In the genomic region with DNA sequence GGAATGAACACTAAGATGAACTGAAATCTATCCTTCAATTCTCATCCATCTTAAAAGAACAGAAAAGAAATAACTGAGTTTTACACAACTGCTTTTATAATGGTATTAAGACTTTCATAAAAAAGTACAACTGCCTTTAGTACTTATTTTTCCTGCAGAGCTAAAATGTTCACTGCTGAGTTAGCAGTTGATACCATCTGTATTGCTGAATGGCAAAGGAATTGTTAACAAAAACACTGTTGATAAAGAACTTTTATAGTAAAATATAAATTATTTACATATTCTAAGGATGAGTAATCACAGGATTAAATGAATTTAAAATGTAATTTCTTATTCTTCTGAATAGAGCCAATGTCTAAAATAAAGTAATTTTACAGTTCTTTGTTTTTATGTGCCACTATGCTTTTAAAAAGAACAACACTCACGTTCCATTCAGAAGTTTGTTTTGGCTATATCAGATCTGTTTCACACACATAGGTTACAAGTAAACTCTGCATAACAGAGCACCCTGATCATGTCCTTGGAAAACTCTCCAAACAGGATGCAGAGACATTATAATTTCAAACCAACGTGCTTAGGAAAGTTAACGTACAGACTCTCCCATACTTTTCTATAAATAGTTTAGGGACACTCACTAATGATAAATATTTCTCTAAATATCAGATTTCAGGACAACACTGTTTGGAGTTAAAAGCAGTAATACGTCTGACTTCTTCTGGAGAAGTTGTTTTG, we compare ENCODE assay signal across 15 cellular contexts.
DNase-seq lines count a peak whose midpoint lies in the region; ATAC-seq and TF ChIP-seq lines count a peak whose summit lies in the region.
"Had no signal": no experiment of that assay in that cellular context is flagged by ENCODE, and none has a peak within 500 bp of the region (broad histone marks: within the 10 kb centered on the region; RNA-seq: fewer than 3 reads in every experiment).

No MANE protein-coding gene starts in this region.

- CTCF ChIA-PET in AG04450 (lab: Charles Lee) = interaction anchor here (1.4 kb wide), 1 partner anchor 855 kb away, joined by 6 read pairs; no protein-coding TSS in a partner anchor

- no peaks in the 10 kb centered on the region for H3K27me3 ChIP-seq in AG04450 (ENCODE audit: control insufficient read depth, insufficient read depth, low read length)
- no peaks in the 10 kb centered on the region for H3K27me3 ChIP-seq in sigmoid colon
- no peaks in the 10 kb centered on the region for H3K27me3 ChIP-seq in left lung

- H3K36me3 ChIP-seq in sigmoid colon (peaks cover 0 to 10% (median 0%) of the 10 kb centered on the region in 4 donors), left lung (peaks cover 0 to 21% of the 10 kb centered on the region in 2 donors)

- no peaks in the 10 kb centered on the region for H3K9me3 Mint-ChIP-seq in HFFc6

- H3K9me3 ChIP-seq in AG04450 (ENCODE audit: control insufficient read depth, insufficient read depth, low read length) = no peaks in the 10 kb centered on the region
- H3K9me3 ChIP-seq in sigmoid colon = no peaks in the 10 kb centered on the region
- H3K9me3 ChIP-seq in left lung = no peaks in the 10 kb centered on the region

- H3K4me1 ChIP-seq in sigmoid colon (peaks cover 0 to 6% (median 0%) of the 10 kb centered on the region in 4 donors), left lung (no peaks in the 10 kb centered on the region)

- TF ChIP-seq EP300 in sigmoid colon (IDR thresholded peaks at IDR 0.05) = no peak

- peaks cover 15% of the 10 kb centered on the region for H3K4me1 Mint-ChIP-seq in HFFc6 (ENCODE audit: low read depth)

- DNase-seq in AG04450 (ENCODE audit: low read depth, low spot score) (peak; percentile 21), HFFc6 (peak; percentile 6), choroid plexus epithelial cell (ENCODE audit: low read depth) (peak; percentile 37), iris pigment epithelial cell (ENCODE audit: low read depth) (peak; percentile 45), sigmoid colon (no peak), left lung (no peak), cardiac septum (ENCODE audit: low spot score) (no peak)
- DNase-seq: DMS79, GF-D8, MV-4-11, NCI-H1436, NCI-H2081, NCI-H510A treated with DMSO at 0.1 percent for 48 hours, RPMI8226 had no signal

- no peaks in the 10 kb centered on the region for H3K27me3 Mint-ChIP-seq in HFFc6 (ENCODE audit: insufficient read depth)

- TF ChIP-seq POLR2A in sigmoid colon (IDR thresholded peaks at IDR 0.05) = no peak

- POLR2A ChIA-PET in AG04450 (lab: Yijun Ruan, JAX) = interaction anchor here (0.7 kb wide), 1 partner anchor 38 kb away, joined by 7 read pairs; no protein-coding TSS in a partner anchor

- ATAC-seq in GM19324 (IDR thresholded peaks at IDR 0.05; ENCODE audit: low FRiP score, unreplicated experiment) (no peak), left lung (no peak)

- peak overlapping the region; percentile 34; the same call in 1 of the 2 replicates for H3K27ac Mint-ChIP-seq in HFFc6

- H3K27ac ChIP-seq in AG04450 (ENCODE audit: low read depth, low read length) (no peak overlapping the region), sigmoid colon (no peak overlapping the region), left lung (no peak overlapping the region)

- H3K36me3 Mint-ChIP-seq in HFFc6 (ENCODE audit: low read depth) = no peaks in the 10 kb centered on the region; the same call in 1 of the 2 replicates

- intact Hi-C loops in sigmoid colon (cut with DNase I) = no loop called here
- intact Hi-C loops in left lung (cut with DNase I) = no loop called here
- intact Hi-C loops in cardiac septum (cut with DNase I) = no loop called here

- H3K4me3 ChIP-seq in AG04450 (ENCODE audit: low read depth, low read length) (no peak overlapping the region), choroid plexus epithelial cell (ENCODE audit: low read depth, low read length) (no peak overlapping the region), sigmoid colon (no peak overlapping the region), left lung (no peak overlapping the region)

- H3K4me3 Mint-ChIP-seq in HFFc6 = no peak overlapping the region

- TF ChIP-seq CTCF in AG04450 (IDR thresholded peaks at IDR 0.05; ENCODE audit: low read depth, low read length) (no peak), HFFc6 (IDR thresholded peaks at IDR 0.05) (no peak), choroid plexus epithelial cell (conservative IDR thresholded peaks at IDR 0.05; ENCODE audit: low read depth, low read length) (no peak), sigmoid colon (IDR thresholded peaks at IDR 0.05) (no peak), left lung (IDR thresholded peaks at IDR 0.05) (no peak)

- 77 to 83% methylated on average over 4 of the region's 4 CpGs for WGBS in sigmoid colon, 2 donors

Comparison
In these comparisons a context has a peak if more than half of its experiments do, and no peak if none do; other contexts are left out.
1. DNase-seq: peak in AG04450 (single experiment), HFFc6 (single experiment), choroid plexus epithelial cell (single experiment) and iris pigment epithelial cell (single experiment); none in sigmoid colon (single experiment), left lung (0 of 2) and cardiac septum (single experiment).